ENCODE assay signal across 20 cellular contexts in the genomic region with DNA sequence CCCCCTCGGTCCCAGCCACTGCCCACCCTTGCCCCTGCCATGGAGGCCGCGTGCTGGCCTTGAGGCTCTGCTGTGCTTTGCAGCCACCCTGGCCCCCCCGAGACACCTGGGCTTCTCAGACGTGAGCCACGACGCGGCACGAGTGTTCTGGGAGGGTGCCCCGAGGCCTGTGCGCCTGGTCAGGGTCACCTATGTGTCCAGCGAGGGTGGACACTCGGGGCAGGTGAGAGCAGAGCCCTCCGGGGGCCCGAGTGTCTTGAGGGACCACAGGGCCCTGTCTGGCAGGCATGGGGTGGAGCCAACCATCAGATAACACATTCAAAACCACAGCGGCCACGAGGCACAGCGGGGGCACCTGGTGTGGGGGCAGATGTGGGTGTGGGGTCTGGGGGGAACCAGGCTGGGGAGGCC. TPM values are rescaled to one million over a fixed set of nuclear protein-coding genes. Genes with fewer than 3 reads are reported as not detected.
DNase-seq lines count a peak whose midpoint lies in the region; ATAC-seq, FAIRE-seq and TF ChIP-seq lines count a peak whose summit lies in the region.
"Had no signal": no experiment of that assay in that cellular context is flagged by ENCODE, and none has a peak within 500 bp of the region (broad histone marks: within the 10 kb centered on the region; RNA-seq: fewer than 3 reads in every experiment).

No MANE protein-coding gene starts in this region.

- peaks cover 14% of the 10 kb centered on the region for H3K4me1 ChIP-seq in left ventricle myocardium inferior
- H3K4me1 ChIP-seq in BLaER1 treated with 17β-estradiol and CSF1 and Interleukin-3, amounts not matched to agents 10 nM and 100 nM = peaks cover 0 to 48% (median 27%) of the 10 kb centered on the region in 10 experiments; a peak in 15 of 20 replicates
- H3K4me1 ChIP-seq: BE2C had no signal

- peak overlapping the region in 8 of 11 experiments; percentile 36 to 62 (median 55); a peak in 13 of 22 replicates for H3K4me2 ChIP-seq in BLaER1 treated with 17β-estradiol and CSF1 and Interleukin-3, amounts not matched to agents 10 nM and 100 nM
- H3K4me2 ChIP-seq: GM23338 had no signal

- peaks cover 48% of the 10 kb centered on the region for H3K27me3 ChIP-seq in left ventricle myocardium inferior (ENCODE audit: low read depth)
- H3K27me3 ChIP-seq in BLaER1 treated with 17β-estradiol and CSF1 and Interleukin-3, amounts not matched to agents 10 nM and 100 nM = peaks cover under 1 to 18% (median 7%) of the 10 kb centered on the region in 11 experiments; a peak in 15 of 22 replicates

- no peak for TF ChIP-seq CTCF in left ventricle myocardium inferior (IDR thresholded peaks at IDR 0.05; ENCODE audit: borderline replicate concordance)

- H3K9ac ChIP-seq in BLaER1 treated with 17β-estradiol and CSF1 and Interleukin-3, amounts not matched to agents 10 nM and 100 nM = 0 out of 22 replicates have a peak overlapping the region, but pooled peaks of 1 of the 11 experiments have one; percentile 17

- no peak overlapping the region for H3K27ac Mint-ChIP-seq in activated T-helper 17 cell treated with anti-CD3 and anti-CD28 coated beads, Interleukin-2, amount 50 U/mL, for 72 hours
- H3K27ac Mint-ChIP-seq: CD14-positive monocyte; CD4-positive, alpha-beta memory T cell; GM23338; IgD-negative memory B cell had no signal

- H3K9me3 ChIP-seq in left ventricle myocardium inferior (replicated peaks) = no peaks in the 10 kb centered on the region
- no peaks in the 10 kb centered on the region for H3K9me3 ChIP-seq in BLaER1 treated with 17β-estradiol and CSF1 and Interleukin-3, amounts not matched to agents 10 nM and 100 nM (replicated peaks in 1 of 11)
- H3K9me3 ChIP-seq: BE2C had no signal

- intact Hi-C loops in left ventricle myocardium inferior (cut with micrococcal nuclease) (no loop called here), left ventricle myocardium superior (cut with micrococcal nuclease) (no loop called here)

- H3K4me1 Mint-ChIP-seq in activated T-helper 17 cell treated with anti-CD3 and anti-CD28 coated beads, Interleukin-2, amount 50 U/mL, for 72 hours = no peaks in the 10 kb centered on the region
- H3K4me1 Mint-ChIP-seq: CD14-positive monocyte; CD4-positive, alpha-beta memory T cell; IgD-negative memory B cell had no signal

- H3K36me3 ChIP-seq in left ventricle myocardium inferior = no peaks in the 10 kb centered on the region
- H3K36me3 ChIP-seq in BLaER1 treated with 17β-estradiol and CSF1 and Interleukin-3, amounts not matched to agents 10 nM and 100 nM = no peaks in the 10 kb centered on the region
- H3K36me3 ChIP-seq: BE2C had no signal

- H3K4me3 Mint-ChIP-seq in activated T-helper 17 cell treated with anti-CD3 and anti-CD28 coated beads, Interleukin-2, amount 50 U/mL, for 72 hours = no peak overlapping the region
- H3K4me3 Mint-ChIP-seq: CD14-positive monocyte; CD4-positive, alpha-beta memory T cell; GM23338; IgD-negative memory B cell had no signal

- H3K36me3 Mint-ChIP-seq in activated T-helper 17 cell treated with anti-CD3 and anti-CD28 coated beads, Interleukin-2, amount 50 U/mL, for 72 hours (ENCODE audit: low read depth) = no peaks in the 10 kb centered on the region
- H3K36me3 Mint-ChIP-seq: CD14-positive monocyte; CD4-positive, alpha-beta memory T cell; IgD-negative memory B cell had no signal

- no peak overlapping the region for H3K27ac ChIP-seq in left ventricle myocardium inferior (replicated peaks)
- H3K27ac ChIP-seq in BLaER1 treated with 17β-estradiol and CSF1 and Interleukin-3, amounts not matched to agents 10 nM and 100 nM = no peak overlapping the region
- H3K27ac ChIP-seq: HL-60 had no signal

- peak; percentile 46 for FAIRE-seq in urothelium cell line (lab: Jason Lieb, UNC)
- FAIRE-seq: H54 had no signal

- DNase-seq in left ventricle myocardium inferior = peak; percentile 10
- DNase-seq in left ventricle myocardium superior = no peak
- peak; percentile 14 for DNase-seq in NAMALWA (ENCODE audit: low spot score)
- DNase-seq in urothelium cell line (ENCODE audit: low spot score) = no peak
- no peak for DNase-seq in activated CD8-positive, alpha-beta memory T cell treated with anti-CD3 and anti-CD28 coated beads, Interleukin-2, amount 50 U/mL, for 4 hours
- DNase-seq: BE2C, DMS153, DMS79, GF-D8, HCEC 1CT had no signal

- H3K27me3 Mint-ChIP-seq in activated T-helper 17 cell treated with anti-CD3 and anti-CD28 coated beads, Interleukin-2, amount 50 U/mL, for 72 hours = peaks cover 3% of the 10 kb centered on the region

- H4K20me1 ChIP-seq in BLaER1 treated with 17β-estradiol and CSF1 and Interleukin-3, amounts not matched to agents 10 nM and 100 nM = peaks cover 0 to 33% (median 0%) of the 10 kb centered on the region in 11 experiments; a peak in 9 of 22 replicates

- ATAC-seq in left ventricle myocardium superior = no peak
- no peak for ATAC-seq in activated T-helper 17 cell treated with anti-CD3 and anti-CD28 coated beads, Interleukin-2, amount 50 U/mL, for 72 hours (replicated peaks)
- ATAC-seq: GM23338 had no signal

- H3K9me3 Mint-ChIP-seq in activated T-helper 17 cell treated with anti-CD3 and anti-CD28 coated beads, Interleukin-2, amount 50 U/mL, for 72 hours = no peaks in the 10 kb centered on the region
- H3K9me3 Mint-ChIP-seq: CD14-positive monocyte; CD4-positive, alpha-beta memory T cell; GM23338; IgD-negative memory B cell had no signal

- H3K4me3 ChIP-seq in left ventricle myocardium inferior = no peak overlapping the region
- no peak overlapping the region for H3K4me3 ChIP-seq in BLaER1 treated with 17β-estradiol and CSF1 and Interleukin-3, amounts not matched to agents 10 nM and 100 nM
- H3K4me3 ChIP-seq: GM23338 had no signal

RNA-seq across cellular contexts. Expression of gene COL20A1, which starts 18.9 kb away (rescaled TPM):
- not detected for total RNA-seq in left ventricle myocardium inferior
- not detected for total RNA-seq in left ventricle myocardium superior
- total RNA-seq in activated T-helper 17 cell treated with anti-CD3 and anti-CD28 coated beads, Interleukin-2, amount 50 U/mL, for 72 hours = under 1 TPM; 0.16 to 0.17 TPM
- total RNA-seq: A172, HT1080 had no signal

RNA-seq across cellular contexts. Expression of gene ARFGAP1, which starts 39.2 kb away (rescaled TPM):
- total RNA-seq in left ventricle myocardium inferior = 33.4 TPM
- 30.9 TPM for total RNA-seq in left ventricle myocardium superior
- 10 to 100 TPM; 63.1 to 70.5 TPM for total RNA-seq in activated T-helper 17 cell treated with anti-CD3 and anti-CD28 coated beads, Interleukin-2, amount 50 U/mL, for 72 hours

RNA-seq across cellular contexts. Expression of gene CHRNA4, which starts 49.3 kb away (rescaled TPM):
- total RNA-seq in left ventricle myocardium inferior (0.38 TPM), left ventricle myocardium superior (1.8 TPM)
- total RNA-seq in activated T-helper 17 cell treated with anti-CD3 and anti-CD28 coated beads, Interleukin-2, amount 50 U/mL, for 72 hours = not detected
- total RNA-seq: CD4-positive, alpha-beta memory T cell; HT1080 had no signal

RNA-seq across cellular contexts. Expression of gene NKAIN4, which starts 57.6 kb away (rescaled TPM):
- not detected for total RNA-seq in left ventricle myocardium inferior
- total RNA-seq in left ventricle myocardium superior = not detected
- total RNA-seq in activated T-helper 17 cell treated with anti-CD3 and anti-CD28 coated beads, Interleukin-2, amount 50 U/mL, for 72 hours = not detected
- total RNA-seq: A172; CD4-positive, alpha-beta memory T cell; HT1080 had no signal

Comparison
In these comparisons a context has a peak if more than half of its experiments do, and no peak if none do; other contexts are left out.
1. DNase-seq: peak in left ventricle myocardium inferior (single experiment) and NAMALWA (single experiment); none in left ventricle myocardium superior (single experiment), urothelium cell line (single experiment) and activated CD8-positive, alpha-beta memory T cell treated with anti-CD3 and anti-CD28 coated beads, Interleukin-2, amount 50 U/mL, for 4 hours (single experiment).